ENCODE assay signal across 11 cellular contexts in genomic region chr5:66882592-66883227, GRCh38.
DNase-seq lines count a peak whose midpoint lies in the region; ATAC-seq and TF ChIP-seq lines count a peak whose summit lies in the region.
"Had no signal": no experiment of that assay in that cellular context is flagged by ENCODE, and none has a peak within 500 bp of the region (broad histone marks: within the 10 kb centered on the region; RNA-seq: fewer than 3 reads in every experiment).

No MANE protein-coding gene starts in this region.

- DNase-seq in activated T-cell treated with anti-CD3 and anti-CD28 coated beads, Interleukin-2, amount 50 U/mL, for 72 hours: peak; percentile 44 to 45
- DNase-seq in activated T-cell treated with anti-CD3 and anti-CD28 coated beads for 4 hours (no peak), OCI-M1 (lab: John Stamatoyannopoulos, UW) (peak; percentile 19), fibroblast of the aortic adventitia (ENCODE audit: low read depth) (peak; percentile 57), type B pancreatic cell (ENCODE audit: extremely low spot score, unreplicated experiment) (no peak), NCI-H2227 treated with DMSO at 0.1 percent for 48 hours (lab: John Stamatoyannopoulos, UW) (no peak), NCI-H187 (lab: John Stamatoyannopoulos, UW) (no peak), Caco-2 (no peak)
- DNase-seq: activated effector memory CD4-positive, alpha-beta T cell treated with anti-CD3 and anti-CD28 coated beads, Interleukin-2, amount 50 U/mL, for 16 hours; stimulated activated CD4-positive, alpha-beta T cell treated with anti-CD3 and anti-CD28 coated beads, Interleukin-4, amount 100 ng/mL, for 24 hours had no signal

- H3K27ac Mint-ChIP-seq in activated T-cell treated with anti-CD3 and anti-CD28 coated beads, Interleukin-2, amount 50 U/mL, for 72 hours: peak overlapping the region; percentile 1
- H3K27ac Mint-ChIP-seq in type B pancreatic cell (peak overlapping the region; percentile 20), Caco-2 (ENCODE audit: unreplicated experiment) (no peak overlapping the region)

- TF ChIP-seq CTCF in fibroblast of the aortic adventitia (IDR thresholded peaks at IDR 0.05; ENCODE audit: insufficient read depth, low read length) (no peak), type B pancreatic cell (conservative IDR thresholded peaks at IDR 0.05) (no peak), Caco-2 (IDR thresholded peaks at IDR 0.05; ENCODE audit: insufficient read depth in 1 of 2, low read depth in 1 of 2, low read length in 1 of 2, severe bottlenecking in 1 of 2, unreplicated experiment in 1 of 2) (no peak)

- no peaks in the 10 kb centered on the region for H3K9me3 Mint-ChIP-seq in activated T-cell treated with anti-CD3 and anti-CD28 coated beads, Interleukin-2, amount 50 U/mL, for 72 hours
- no peaks in the 10 kb centered on the region for H3K9me3 Mint-ChIP-seq in type B pancreatic cell
- no peaks in the 10 kb centered on the region for H3K9me3 Mint-ChIP-seq in Caco-2 (ENCODE audit: unreplicated experiment)

- peak; percentile 99 to 100 for ATAC-seq in activated T-cell treated with anti-CD3 and anti-CD28 coated beads, Interleukin-2, amount 50 U/mL, for 72 hours (replicated peaks in 1 of 2)

- intact Hi-C loops in Caco-2 (cut with micrococcal nuclease; ENCODE audit: unreplicated experiment): no loop called here

- H3K4me1 ChIP-seq in Caco-2: peaks cover 4% of the 10 kb centered on the region; the same call in 1 of the 2 replicates

- H3K4me1 Mint-ChIP-seq in activated T-cell treated with anti-CD3 and anti-CD28 coated beads, Interleukin-2, amount 50 U/mL, for 72 hours (ENCODE audit: low read depth): peaks cover 17% of the 10 kb centered on the region
- peaks cover 19% of the 10 kb centered on the region for H3K4me1 Mint-ChIP-seq in type B pancreatic cell (ENCODE audit: unreplicated experiment)
- H3K4me1 Mint-ChIP-seq in Caco-2 (ENCODE audit: low read depth, unreplicated experiment): peaks cover 6% of the 10 kb centered on the region
- H3K4me1 Mint-ChIP-seq: neural crest cell had no signal

- BruUV-seq in Caco-2 (replicated peaks; lab: Mats Ljungman, UMichigan): no TSS peak

- H3K27me3 ChIP-seq in Caco-2 (replicated peaks; ENCODE audit: control insufficient read depth, insufficient read depth, low read length): no peaks in the 10 kb centered on the region

- CTCF ChIA-PET in Caco-2 (lab: Charles Lee): no interaction called here

- H3K4me3 ChIP-seq in fibroblast of the aortic adventitia (ENCODE audit: low read depth, low read length): no peak overlapping the region
- H3K4me3 ChIP-seq in Caco-2 (ENCODE audit: low read depth, low read length): no peak overlapping the region

- H3K4me3 Mint-ChIP-seq in activated T-cell treated with anti-CD3 and anti-CD28 coated beads, Interleukin-2, amount 50 U/mL, for 72 hours: peak overlapping the region in 1 of 2 donors; percentile 4
- H3K4me3 Mint-ChIP-seq in type B pancreatic cell (no peak overlapping the region), Caco-2 (ENCODE audit: unreplicated experiment) (no peak overlapping the region)
- H3K4me3 Mint-ChIP-seq: neural crest cell had no signal

- peaks cover 15% of the 10 kb centered on the region for H3K27me3 Mint-ChIP-seq in activated T-cell treated with anti-CD3 and anti-CD28 coated beads, Interleukin-2, amount 50 U/mL, for 72 hours (ENCODE audit: low read depth)
- H3K27me3 Mint-ChIP-seq in type B pancreatic cell (no peaks in the 10 kb centered on the region), Caco-2 (ENCODE audit: insufficient read depth, unreplicated experiment) (no peaks in the 10 kb centered on the region)

- no peaks in the 10 kb centered on the region for H3K36me3 Mint-ChIP-seq in activated T-cell treated with anti-CD3 and anti-CD28 coated beads, Interleukin-2, amount 50 U/mL, for 72 hours (ENCODE audit: insufficient read depth in 2 of 2)
- H3K36me3 Mint-ChIP-seq in type B pancreatic cell (no peaks in the 10 kb centered on the region), Caco-2 (ENCODE audit: insufficient read depth, unreplicated experiment) (no peaks in the 10 kb centered on the region)

- no peaks in the 10 kb centered on the region for H3K9me3 ChIP-seq in Caco-2

- H3K36me3 ChIP-seq in Caco-2 (ENCODE audit: control insufficient read depth, insufficient read depth, low read length): no peaks in the 10 kb centered on the region

- POLR2A ChIA-PET in Caco-2 (lab: Charles Lee): no interaction called here

Comparison
In these comparisons a context has a peak if more than half of its experiments do, and no peak if none do; other contexts are left out.
1. DNase-seq: peak in activated T-cell treated with anti-CD3 and anti-CD28 coated beads, Interleukin-2, amount 50 U/mL, for 72 hours (2 of 2), OCI-M1 (single experiment) and fibroblast of the aortic adventitia (single experiment); none in activated T-cell treated with anti-CD3 and anti-CD28 coated beads for 4 hours (single experiment), type B pancreatic cell (single experiment), NCI-H2227 treated with DMSO at 0.1 percent for 48 hours (single experiment), NCI-H187 (0 of 2) and Caco-2 (0 of 2).